ENCODE assay signal across 24 cellular contexts in genomic region chr16:13856398-13856797, GRCh38.
"Had no signal": no experiment of that assay in that cellular context is flagged by ENCODE, and none has a peak within 500 bp of the region (broad histone marks: within the 10 kb centered on the region; RNA-seq: fewer than 3 reads in every experiment).

No MANE protein-coding gene starts in this region.

- H3K4me3 ChIP-seq: colonic mucosa, esophagus squamous epithelium, gastroesophageal sphincter had no signal

- DNase-seq: activated CD4-positive, alpha-beta memory T cell treated with anti-CD3 and anti-CD28 coated beads for 36 hours; activated CD4-positive, alpha-beta T cell treated with anti-CD3 and anti-CD28 coated beads for 36 hours; activated CD4-positive, alpha-beta T cell treated with anti-CD3 and anti-CD28 coated beads, Interleukin-2, amount 10 ng/mL, durations not matched to agents 24 days and 14 days; activated CD4-positive, CD25-positive, alpha-beta regulatory T cell; activated CD4-positive, CD25-positive, alpha-beta regulatory T cell treated with anti-CD3 and anti-CD28 coated beads, Interleukin-2, amount 50 U/mL, for 72 hours; activated CD8-positive, alpha-beta memory T cell treated with anti-CD3 and anti-CD28 coated beads, Interleukin-2, amount 10 ng/mL, durations not matched to agents 7 days and 5 days; activated CD8-positive, alpha-beta memory T cell treated with anti-CD3 and anti-CD28 coated beads, Interleukin-2, amount 50 U/mL, for 4 hours; activated CD8-positive, alpha-beta T cell treated with anti-CD3 and anti-CD28 coated beads, Interleukin-2, amount 10 ng/mL, durations not matched to agents 7 days and 5 days; activated effector memory CD4-positive, alpha-beta T cell treated with anti-CD3 and anti-CD28 coated beads, Interleukin-2, amount 50 U/mL, for 16 hours; activated naive CD4-positive, alpha-beta T cell treated with anti-CD3 and anti-CD28 coated beads for 36 hours; activated naive CD8-positive, alpha-beta T cell treated with anti-CD3 and anti-CD28 coated beads, Interleukin-2, amount 10 ng/mL, durations not matched to agents 7 days and 5 days; activated T-cell treated with anti-CD3 and anti-CD28 coated beads, Interleukin-2, amount 50 U/mL, for 1 hour; activated T-cell treated with anti-CD3 and anti-CD28 coated beads, Interleukin-2, amount 50 U/mL, for 48 hours; brain microvascular endothelial cell; colonic mucosa; effector CD8-positive, alpha-beta T cell; esophagus squamous epithelium; foreskin melanocyte; T-helper 2 cell had no signal

- FAIRE-seq: astrocyte, endometrium, endothelial cell of umbilical vein had no signal

- H3K27ac ChIP-seq: brain microvascular endothelial cell, colonic mucosa, epithelial cell of prostate, esophagus squamous epithelium, gastroesophageal sphincter had no signal

- H3K4me1 ChIP-seq: colonic mucosa, esophagus squamous epithelium, gastroesophageal sphincter had no signal

- H3K9me3 ChIP-seq: colonic mucosa, esophagus squamous epithelium, gastroesophageal sphincter had no signal

- ATAC-seq: activated CD4-positive, alpha-beta T cell treated with anti-CD3 and anti-CD28 coated beads for 36 hours; activated CD8-positive, alpha-beta memory T cell treated with anti-CD3 and anti-CD28 coated beads, Interleukin-2, amount 10 ng/mL, durations not matched to agents 7 days and 5 days; activated CD8-positive, alpha-beta T cell treated with anti-CD3 and anti-CD28 coated beads, Interleukin-2, amount 10 ng/mL, durations not matched to agents 7 days and 5 days; gastroesophageal sphincter had no signal

- H3K27me3 ChIP-seq: brain microvascular endothelial cell, colonic mucosa had no signal

- H3K36me3 ChIP-seq: brain microvascular endothelial cell, colonic mucosa, esophagus squamous epithelium, gastroesophageal sphincter had no signal
